1 cellular context compared by ENCODE assay signal in genomic region chr19:2412449-2412848, GRCh38.
TF ChIP-seq lines count a peak whose summit lies in the region.

No MANE protein-coding gene starts in this region.

TF ChIP-seq in SK-N-SH treated with all-trans-retinoic acid at 6 μM for 48 hours, 23 proteins besides CTCF, POLR2A, EP300 and RAD21 (continued from another document):
- TF ChIP-seq PATZ1 (CRISPR knock-in tag; IDR thresholded peaks at IDR 0.05; ENCODE audit: borderline replicate concordance), result no peak
- TF ChIP-seq, protein P1, sequence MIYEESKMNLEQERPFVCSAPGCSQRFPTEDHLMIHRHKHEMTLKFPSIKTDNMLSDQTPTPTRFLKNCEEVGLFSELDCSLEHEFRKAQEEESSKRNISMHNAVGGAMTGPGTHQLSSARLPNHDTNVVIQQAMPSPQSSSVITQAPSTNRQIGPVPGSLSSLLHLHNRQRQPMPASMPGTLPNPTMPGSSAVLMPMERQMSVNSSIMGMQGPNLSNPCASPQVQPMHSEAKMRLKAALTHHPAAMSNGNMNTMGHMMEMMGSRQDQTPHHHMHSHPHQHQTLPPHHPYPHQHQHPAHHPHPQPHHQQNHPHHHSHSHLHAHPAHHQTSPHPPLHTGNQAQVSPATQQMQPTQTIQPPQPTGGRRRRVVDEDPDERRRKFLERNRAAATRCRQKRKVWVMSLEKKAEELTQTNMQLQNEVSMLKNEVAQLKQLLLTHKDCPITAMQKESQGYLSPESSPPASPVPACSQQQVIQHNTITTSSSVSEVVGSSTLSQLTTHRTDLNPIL (CRISPR knock-in tag; IDR thresholded peaks at IDR 0.05; ENCODE audit: low read depth), result no peak
- no peak for TF ChIP-seq ZFP30 (CRISPR knock-in tag; IDR thresholded peaks at IDR 0.05)
- no peak for TF ChIP-seq CSRNP3 (CRISPR knock-in tag; IDR thresholded peaks at IDR 0.05)
- no peak for TF ChIP-seq ZFP3 (CRISPR knock-in tag; IDR thresholded peaks at IDR 0.05)
- TF ChIP-seq ISL1 (CRISPR knock-in tag; IDR thresholded peaks at IDR 0.05), result no peak
- TF ChIP-seq ZNF70 (CRISPR knock-in tag; IDR thresholded peaks at IDR 0.05), result no peak
- TF ChIP-seq ZC3H10 (CRISPR knock-in tag; IDR thresholded peaks at IDR 0.05), result no peak
